Comparison of ENCODE assay signal across 34 cellular contexts in the genomic region with DNA sequence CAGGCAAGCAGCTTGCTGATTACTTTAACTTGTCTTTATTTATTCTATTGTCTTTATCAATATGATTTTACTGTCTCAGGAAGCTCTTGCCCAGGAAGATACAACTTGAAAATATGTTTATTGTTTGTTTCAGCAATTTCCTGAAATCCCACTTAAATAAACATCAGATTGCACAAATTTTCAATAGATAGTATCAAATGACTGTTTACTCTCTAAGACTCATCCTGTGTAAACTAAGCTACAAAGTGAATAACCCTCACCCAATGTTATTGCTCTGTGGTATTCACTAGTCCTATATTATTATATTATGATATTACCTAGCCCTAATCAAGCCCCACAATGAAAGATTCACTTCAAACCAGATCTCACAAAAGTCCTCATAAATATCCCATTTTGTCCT.
"Had no signal": no experiment of that assay in that cellular context is flagged by ENCODE, and none has a peak within 500 bp of the region (broad histone marks: within the 10 kb centered on the region; RNA-seq: fewer than 3 reads in every experiment).

No MANE protein-coding gene starts in this region.

- H3K9me3 ChIP-seq: ascending aorta, breast epithelium had no signal

- H2AFZ ChIP-seq: PC-9 had no signal

- H3K36me3 ChIP-seq: ascending aorta, breast epithelium had no signal

- H3K27ac ChIP-seq: ascending aorta, PC-9, RWPE1, VCaP had no signal

- H3K4me3 ChIP-seq: ascending aorta, breast epithelium, PC-9 had no signal

- H3K4me2 ChIP-seq: PC-9 had no signal

- H3K4me1 ChIP-seq: ascending aorta, breast epithelium had no signal

- FAIRE-seq: RCC 7860 had no signal

- H3K27me3 ChIP-seq: ascending aorta, breast epithelium had no signal

- DNase-seq: activated B cell treated with CpG ODN at 0.5 μM for 24 hours; activated CD4-positive, alpha-beta memory T cell treated with anti-CD3 and anti-CD28 coated beads for 36 hours; activated CD4-positive, alpha-beta T cell treated with anti-CD3 and anti-CD28 coated beads for 4 hours; activated CD4-positive, alpha-beta T cell treated with anti-CD3 and anti-CD28 coated beads, Interleukin-2, amount 50 U/mL, for 1 hour; activated CD4-positive, CD25-positive, alpha-beta regulatory T cell treated with anti-CD3 and anti-CD28 coated beads, Interleukin-2, amount 50 U/mL, for 72 hours; activated CD8-positive, alpha-beta memory T cell treated with anti-CD3 and anti-CD28 coated beads, Interleukin-2, amount 50 U/mL, for 4 hours; activated gamma-delta T cell; activated naive CD4-positive, alpha-beta T cell treated with Interleukin-2 at 50 U/mL for 16 hours; activated naive CD8-positive, alpha-beta T cell treated with anti-CD3 and anti-CD28 coated beads, Interleukin-2, amount 10 ng/mL, durations not matched to agents 7 days and 5 days; amygdala; caudate nucleus; cerebellar nuclear complex; NCI-H1092 treated with DMSO at 0.1 percent for 48 hours; NCI-H1417; NCI-H146; NCI-H187; NCI-H2029 treated with DMSO at 0.1 percent for 48 hours; NCI-H2107; NCI-H226; NCI-H446 treated with DMSO at 0.1 percent for 48 hours; NCI-H524; NCI-H69; NK-92 treated with Interleukin-12 subunit alpha and Interleukin-12 subunit beta, amount 100 ng/mL, for 24 hours; PC-9; Right ventricle myocardium superior; SW 1271; T-helper 1 cell; T-helper 2 cell; T-helper 9 cell had no signal
